22 cellular contexts compared by ENCODE assay signal in genomic region chr12:44551631-44552030, GRCh38.
DNase-seq lines count a peak whose midpoint lies in the region; ATAC-seq and TF ChIP-seq lines count a peak whose summit lies in the region.
"Had no signal": no experiment of that assay in that cellular context is flagged by ENCODE, and none has a peak within 500 bp of the region (broad histone marks: within the 10 kb centered on the region; RNA-seq: fewer than 3 reads in every experiment).

No MANE protein-coding gene starts in this region.

- H3K27me3 ChIP-seq in uterus = no peaks in the 10 kb centered on the region
- H3K27me3 ChIP-seq: BLaER1 had no signal

- H3K9me3 ChIP-seq in uterus = no peaks in the 10 kb centered on the region
- H3K9me3 ChIP-seq: BLaER1 had no signal

- CTCF ChIA-PET in activated CD8-positive, alpha-beta T cell treated with anti-CD3 and anti-CD28 coated beads, Interleukin-2, amount 10 ng/mL, durations not matched to agents 7 days and 5 days (lab: Charles Lee) = no interaction called here

- DNase-seq in Daoy (ENCODE audit: low read depth) (peak; percentile 9), H4 (ENCODE audit: low spot score) (peak; percentile 42), uterus (no peak)
- DNase-seq in activated CD8-positive, alpha-beta T cell treated with anti-CD3 and anti-CD28 coated beads, Interleukin-2, amount 10 ng/mL, durations not matched to agents 7 days and 5 days = no peak
- DNase-seq in stimulated activated naive CD8-positive, alpha-beta T cell treated with anti-CD3 and anti-CD28 coated beads, Interleukin-15, Interleukin-2, amounts not matched to agents 100 U/mL and 50 U/mL, for 24 hours = no peak
- DNase-seq in T-helper 2 cell treated with Interferon-gamma antibody and Interleukin-4, amounts not matched to agents 5 μg/mL and 100 μg/mL, for 36 hours (ENCODE audit: low spot score) = no peak
- DNase-seq: CD4-positive, CD25-positive, alpha-beta regulatory T cell; GM23248; H9; Karpas-422; NCI-H1092 treated with DMSO at 0.1 percent for 48 hours; NCI-H1436; NCI-H187 treated with DMSO at 0.1 percent for 48 hours; NCI-H2171 treated with DMSO at 0.1 percent for 48 hours; NCI-H345; NCI-H510A treated with DMSO at 0.1 percent for 48 hours; NCI-H82; SIG-M5 had no signal

- no peak overlapping the region for H3K4me3 ChIP-seq in uterus
- H3K4me3 ChIP-seq: BLaER1, GM23248, SK-N-MC had no signal

- H3K27me3 Mint-ChIP-seq in activated CD8-positive, alpha-beta T cell treated with anti-CD3 and anti-CD28 coated beads, Interleukin-2, amount 10 ng/mL, durations not matched to agents 7 days and 5 days (ENCODE audit: low read depth) = no peaks in the 10 kb centered on the region
- no peaks in the 10 kb centered on the region for H3K27me3 Mint-ChIP-seq in T-helper 2 cell treated with Interferon-gamma antibody and Interleukin-4, amounts not matched to agents 5 μg/mL and 100 μg/mL, for 36 hours (ENCODE audit: low read depth)
- H3K27me3 Mint-ChIP-seq: CD4-positive, CD25-positive, alpha-beta regulatory T cell had no signal

- peaks cover 30% of the 10 kb centered on the region for H3K4me1 Mint-ChIP-seq in activated CD8-positive, alpha-beta T cell treated with anti-CD3 and anti-CD28 coated beads, Interleukin-2, amount 10 ng/mL, durations not matched to agents 7 days and 5 days (ENCODE audit: low read depth)
- H3K4me1 Mint-ChIP-seq in T-helper 2 cell treated with Interferon-gamma antibody and Interleukin-4, amounts not matched to agents 5 μg/mL and 100 μg/mL, for 36 hours (ENCODE audit: low read depth) = peaks cover 2% of the 10 kb centered on the region
- H3K4me1 Mint-ChIP-seq: CD4-positive, CD25-positive, alpha-beta regulatory T cell had no signal

- peak overlapping the region; percentile 44 for H3K27ac Mint-ChIP-seq in activated CD8-positive, alpha-beta T cell treated with anti-CD3 and anti-CD28 coated beads, Interleukin-2, amount 10 ng/mL, durations not matched to agents 7 days and 5 days
- no peak overlapping the region for H3K27ac Mint-ChIP-seq in T-helper 2 cell treated with Interferon-gamma antibody and Interleukin-4, amounts not matched to agents 5 μg/mL and 100 μg/mL, for 36 hours
- H3K27ac Mint-ChIP-seq: CD4-positive, CD25-positive, alpha-beta regulatory T cell had no signal

- H3K36me3 ChIP-seq in uterus = no peaks in the 10 kb centered on the region
- H3K36me3 ChIP-seq: BLaER1 had no signal

- no peak overlapping the region for H3K27ac ChIP-seq in uterus
- H3K27ac ChIP-seq: BLaER1, GM23248, SK-N-MC had no signal

- intact Hi-C loops in uterus (cut with DNase I; ENCODE audit: low total_unique reads) = no loop called here

- no peak for TF ChIP-seq CTCF in uterus (IDR thresholded peaks at IDR 0.05)

- POLR2A ChIA-PET in activated CD8-positive, alpha-beta T cell treated with anti-CD3 and anti-CD28 coated beads, Interleukin-2, amount 10 ng/mL, durations not matched to agents 7 days and 5 days (lab: Charles Lee) = no interaction called here

- no peak for ATAC-seq in activated CD8-positive, alpha-beta T cell treated with anti-CD3 and anti-CD28 coated beads, Interleukin-2, amount 10 ng/mL, durations not matched to agents 7 days and 5 days
- ATAC-seq in stimulated activated naive CD8-positive, alpha-beta T cell treated with anti-CD3 and anti-CD28 coated beads, Interleukin-15, Interleukin-2, amounts not matched to agents 100 U/mL and 50 U/mL, for 24 hours = peak; percentile 69
- ATAC-seq in HG03097 (IDR thresholded peaks at IDR 0.05; ENCODE audit: low FRiP score, unreplicated experiment) = no peak
- ATAC-seq: HepG2 had no signal

- no peak overlapping the region for H3K4me3 Mint-ChIP-seq in activated CD8-positive, alpha-beta T cell treated with anti-CD3 and anti-CD28 coated beads, Interleukin-2, amount 10 ng/mL, durations not matched to agents 7 days and 5 days
- H3K4me3 Mint-ChIP-seq in T-helper 2 cell treated with Interferon-gamma antibody and Interleukin-4, amounts not matched to agents 5 μg/mL and 100 μg/mL, for 36 hours = no peak overlapping the region
- H3K4me3 Mint-ChIP-seq: CD4-positive, CD25-positive, alpha-beta regulatory T cell; H9 had no signal

- no peak for TF ChIP-seq POLR2A in uterus (IDR thresholded peaks at IDR 0.05)

- peaks cover 24% of the 10 kb centered on the region for H3K36me3 Mint-ChIP-seq in activated CD8-positive, alpha-beta T cell treated with anti-CD3 and anti-CD28 coated beads, Interleukin-2, amount 10 ng/mL, durations not matched to agents 7 days and 5 days (ENCODE audit: low read depth)
- no peaks in the 10 kb centered on the region for H3K36me3 Mint-ChIP-seq in T-helper 2 cell treated with Interferon-gamma antibody and Interleukin-4, amounts not matched to agents 5 μg/mL and 100 μg/mL, for 36 hours (ENCODE audit: low read depth)
- H3K36me3 Mint-ChIP-seq: CD4-positive, CD25-positive, alpha-beta regulatory T cell had no signal

- H3K4me1 ChIP-seq in uterus = no peaks in the 10 kb centered on the region
- H3K4me1 ChIP-seq: BLaER1 had no signal

- peaks cover 4% of the 10 kb centered on the region for H3K9me3 Mint-ChIP-seq in activated CD8-positive, alpha-beta T cell treated with anti-CD3 and anti-CD28 coated beads, Interleukin-2, amount 10 ng/mL, durations not matched to agents 7 days and 5 days (ENCODE audit: insufficient read depth)
- H3K9me3 Mint-ChIP-seq in T-helper 2 cell treated with Interferon-gamma antibody and Interleukin-4, amounts not matched to agents 5 μg/mL and 100 μg/mL, for 36 hours = no peaks in the 10 kb centered on the region
- H3K9me3 Mint-ChIP-seq: H9 had no signal

Comparison
In these comparisons a context has a peak if more than half of its experiments do, and no peak if none do; other contexts are left out.
1. DNase-seq: peak in Daoy (single experiment) and H4 (single experiment); none in activated CD8-positive, alpha-beta T cell treated with anti-CD3 and anti-CD28 coated beads, Interleukin-2, amount 10 ng/mL, durations not matched to agents 7 days and 5 days (single experiment), stimulated activated naive CD8-positive, alpha-beta T cell treated with anti-CD3 and anti-CD28 coated beads, Interleukin-15, Interleukin-2, amounts not matched to agents 100 U/mL and 50 U/mL, for 24 hours (single experiment), T-helper 2 cell treated with Interferon-gamma antibody and Interleukin-4, amounts not matched to agents 5 μg/mL and 100 μg/mL, for 36 hours (single experiment) and uterus (0 of 2).